1 cellular context compared by ENCODE assay signal in the genomic region with DNA sequence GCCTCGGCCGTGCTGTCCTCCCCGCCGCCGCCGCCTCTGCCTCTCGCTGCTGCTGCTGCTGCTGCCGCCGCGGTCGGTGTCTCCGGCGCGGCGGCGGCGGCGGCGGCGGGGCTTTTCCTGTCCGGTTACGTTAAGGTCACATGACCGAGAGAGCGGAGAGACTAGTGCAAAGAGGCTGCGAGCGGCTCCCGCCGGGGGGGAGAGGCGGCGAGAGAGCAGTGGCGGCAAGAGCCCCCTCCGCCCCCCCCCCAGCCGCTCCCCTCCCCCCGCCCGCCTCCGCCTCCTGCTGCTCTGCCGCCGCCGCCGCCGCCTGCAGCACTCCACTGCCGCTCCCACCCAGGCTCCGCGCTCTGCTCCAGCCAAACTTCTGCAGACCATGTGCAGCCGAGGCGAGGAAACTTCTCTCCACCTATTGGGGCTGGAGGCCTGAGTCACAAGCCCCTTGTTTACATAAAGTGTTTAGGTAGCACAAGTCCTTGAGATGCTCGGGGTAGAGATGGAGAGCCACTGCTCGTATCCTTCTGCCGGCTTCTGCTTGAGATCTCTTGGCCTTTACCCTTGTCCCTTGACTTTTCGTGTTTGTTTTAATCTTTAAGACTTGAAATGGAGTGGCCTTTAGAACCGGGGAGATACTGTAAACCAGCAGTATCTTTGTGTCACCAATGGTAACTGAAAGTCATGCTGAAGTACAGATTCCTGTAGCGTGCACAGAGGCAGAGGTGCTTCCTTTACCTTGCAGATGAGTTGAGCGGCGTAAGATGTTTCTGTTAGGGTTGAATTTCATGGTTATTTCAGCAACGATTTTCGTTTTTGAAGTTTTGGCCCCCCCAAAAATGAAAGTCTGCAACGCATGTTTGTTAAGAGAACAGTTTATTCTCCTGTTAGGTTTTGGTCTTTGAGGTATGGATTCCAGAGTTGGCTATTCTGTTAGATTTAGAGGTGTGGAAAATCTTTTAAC.
A peak's percentile ranks its signal among the peaks of the same experiment; 100 is the strongest.
TF ChIP-seq lines count a peak whose summit lies in the region.

A gene with protein sequence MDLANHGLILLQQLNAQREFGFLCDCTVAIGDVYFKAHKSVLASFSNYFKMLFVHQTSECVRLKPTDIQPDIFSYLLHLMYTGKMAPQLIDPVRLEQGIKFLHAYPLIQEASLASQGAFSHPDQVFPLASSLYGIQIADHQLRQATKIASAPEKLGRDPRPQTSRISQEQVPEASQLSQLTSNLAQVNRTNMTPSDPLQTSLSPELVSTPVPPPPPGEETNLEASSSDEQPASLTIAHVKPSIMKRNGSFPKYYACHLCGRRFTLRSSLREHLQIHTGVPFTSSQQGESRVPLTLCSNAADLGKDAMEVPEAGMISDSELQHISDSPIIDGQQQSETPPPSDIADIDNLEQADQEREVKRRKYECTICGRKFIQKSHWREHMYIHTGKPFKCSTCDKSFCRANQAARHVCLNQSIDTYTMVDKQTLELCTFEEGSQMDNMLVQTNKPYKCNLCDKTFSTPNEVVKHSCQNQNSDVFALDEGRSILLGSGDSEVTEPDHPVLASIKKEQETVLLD (minus strand): TSS at position 89 of the 958 bp plus-strand sequence. CDS start 17,922 bp downstream, outside the sequence.

TF ChIP-seq in HepG2, 621 proteins besides CTCF, POLR2A, EP300 and RAD21 (continued from another document and continues in another):
- TF ChIP-seq, protein P1, sequence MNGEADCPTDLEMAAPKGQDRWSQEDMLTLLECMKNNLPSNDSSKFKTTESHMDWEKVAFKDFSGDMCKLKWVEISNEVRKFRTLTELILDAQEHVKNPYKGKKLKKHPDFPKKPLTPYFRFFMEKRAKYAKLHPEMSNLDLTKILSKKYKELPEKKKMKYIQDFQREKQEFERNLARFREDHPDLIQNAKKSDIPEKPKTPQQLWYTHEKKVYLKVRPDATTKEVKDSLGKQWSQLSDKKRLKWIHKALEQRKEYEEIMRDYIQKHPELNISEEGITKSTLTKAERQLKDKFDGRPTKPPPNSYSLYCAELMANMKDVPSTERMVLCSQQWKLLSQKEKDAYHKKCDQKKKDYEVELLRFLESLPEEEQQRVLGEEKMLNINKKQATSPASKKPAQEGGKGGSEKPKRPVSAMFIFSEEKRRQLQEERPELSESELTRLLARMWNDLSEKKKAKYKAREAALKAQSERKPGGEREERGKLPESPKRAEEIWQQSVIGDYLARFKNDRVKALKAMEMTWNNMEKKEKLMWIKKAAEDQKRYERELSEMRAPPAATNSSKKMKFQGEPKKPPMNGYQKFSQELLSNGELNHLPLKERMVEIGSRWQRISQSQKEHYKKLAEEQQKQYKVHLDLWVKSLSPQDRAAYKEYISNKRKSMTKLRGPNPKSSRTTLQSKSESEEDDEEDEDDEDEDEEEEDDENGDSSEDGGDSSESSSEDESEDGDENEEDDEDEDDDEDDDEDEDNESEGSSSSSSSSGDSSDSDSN (CRISPR knock-in tag; IDR thresholded peaks at IDR 0.05), result peak; percentile 63
- TF ChIP-seq NCOA1 (CRISPR knock-in tag; IDR thresholded peaks at IDR 0.05) (no peak), ZNF17 (CRISPR knock-in tag; IDR thresholded peaks at IDR 0.05) (no peak), HCFC1 (IDR thresholded peaks at IDR 0.05; ENCODE audit: low read depth, low read length) (no peak), HNRNPLL (IDR thresholded peaks at IDR 0.05; ENCODE audit: low read depth, low read length, poor library complexity, severe bottlenecking) (no peak), SMARCE1 (IDR thresholded peaks at IDR 0.05; ENCODE audit: borderline replicate concordance) (no peak), MYC (CRISPR knock-in tag; IDR thresholded peaks at IDR 0.05; ENCODE audit: borderline replicate concordance) (peak; percentile 69; the same call in 1 of the 2 replicates), SALL1 (CRISPR knock-in tag; IDR thresholded peaks at IDR 0.05) (peak; percentile 66), PHB2 (IDR thresholded peaks at IDR 0.05; ENCODE audit: partially characterized antibody) (no peak), KMT2B (CRISPR knock-in tag; IDR thresholded peaks at IDR 0.05) (0 out of 2 replicates have a peak, but pooled peaks have one; percentile 38), TBL1XR1 (IDR thresholded peaks at IDR 0.05; ENCODE audit: borderline replicate concordance, low read length, partially characterized antibody) (no peak), ZNF3 (CRISPR knock-in tag; IDR thresholded peaks at IDR 0.05) (no peak), ZNF816 (CRISPR knock-in tag; IDR thresholded peaks at IDR 0.05; ENCODE audit: borderline replicate concordance) (no peak), SSRP1 (CRISPR knock-in tag; IDR thresholded peaks at IDR 0.05) (no peak), TMF1 (CRISPR knock-in tag; IDR thresholded peaks at IDR 0.05; ENCODE audit: low read depth) (no peak), ZNF501 (CRISPR knock-in tag; IDR thresholded peaks at IDR 0.05) (no peak), TBP (CRISPR knock-in tag; IDR thresholded peaks at IDR 0.05) (no peak), DR1 (CRISPR knock-in tag; IDR thresholded peaks at IDR 0.05) (no peak), ZNF446 (CRISPR knock-in tag; IDR thresholded peaks at IDR 0.05) (no peak), ZNF563 (CRISPR knock-in tag; IDR thresholded peaks at IDR 0.05) (no peak; the same call in 1 of the 2 replicates), ZNF746 (CRISPR knock-in tag; IDR thresholded peaks at IDR 0.05) (peak; percentile 55; the same call in 1 of the 2 replicates), SP140L (CRISPR knock-in tag; IDR thresholded peaks at IDR 0.05; ENCODE audit: borderline replicate concordance) (no peak), MEIS2 (CRISPR knock-in tag; IDR thresholded peaks at IDR 0.05) (no peak), ZNF619 (CRISPR knock-in tag; IDR thresholded peaks at IDR 0.05) (no peak), ZNF550 (CRISPR knock-in tag; IDR thresholded peaks at IDR 0.05; ENCODE audit: borderline replicate concordance) (no peak), HIVEP1 (CRISPR knock-in tag; IDR thresholded peaks at IDR 0.05) (0 out of 2 replicates have a peak, but pooled peaks have one; percentile 22), HMG20A (CRISPR knock-in tag; IDR thresholded peaks at IDR 0.05; ENCODE audit: borderline replicate concordance) (no peak), POGZ (CRISPR knock-in tag; IDR thresholded peaks at IDR 0.05) (no peak), ZNF556 (CRISPR knock-in tag; IDR thresholded peaks at IDR 0.05; ENCODE audit: borderline replicate concordance) (no peak; the same call in 1 of the 2 replicates), RFX1 (IDR thresholded peaks at IDR 0.05) (no peak)
- TF ChIP-seq, protein P2, sequence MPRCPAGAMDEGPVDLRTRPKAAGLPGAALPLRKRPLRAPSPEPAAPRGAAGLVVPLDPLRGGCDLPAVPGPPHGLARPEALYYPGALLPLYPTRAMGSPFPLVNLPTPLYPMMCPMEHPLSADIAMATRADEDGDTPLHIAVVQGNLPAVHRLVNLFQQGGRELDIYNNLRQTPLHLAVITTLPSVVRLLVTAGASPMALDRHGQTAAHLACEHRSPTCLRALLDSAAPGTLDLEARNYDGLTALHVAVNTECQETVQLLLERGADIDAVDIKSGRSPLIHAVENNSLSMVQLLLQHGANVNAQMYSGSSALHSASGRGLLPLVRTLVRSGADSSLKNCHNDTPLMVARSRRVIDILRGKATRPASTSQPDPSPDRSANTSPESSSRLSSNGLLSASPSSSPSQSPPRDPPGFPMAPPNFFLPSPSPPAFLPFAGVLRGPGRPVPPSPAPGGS (CRISPR knock-in tag; IDR thresholded peaks at IDR 0.05), result no peak
- TF ChIP-seq, protein P3, sequence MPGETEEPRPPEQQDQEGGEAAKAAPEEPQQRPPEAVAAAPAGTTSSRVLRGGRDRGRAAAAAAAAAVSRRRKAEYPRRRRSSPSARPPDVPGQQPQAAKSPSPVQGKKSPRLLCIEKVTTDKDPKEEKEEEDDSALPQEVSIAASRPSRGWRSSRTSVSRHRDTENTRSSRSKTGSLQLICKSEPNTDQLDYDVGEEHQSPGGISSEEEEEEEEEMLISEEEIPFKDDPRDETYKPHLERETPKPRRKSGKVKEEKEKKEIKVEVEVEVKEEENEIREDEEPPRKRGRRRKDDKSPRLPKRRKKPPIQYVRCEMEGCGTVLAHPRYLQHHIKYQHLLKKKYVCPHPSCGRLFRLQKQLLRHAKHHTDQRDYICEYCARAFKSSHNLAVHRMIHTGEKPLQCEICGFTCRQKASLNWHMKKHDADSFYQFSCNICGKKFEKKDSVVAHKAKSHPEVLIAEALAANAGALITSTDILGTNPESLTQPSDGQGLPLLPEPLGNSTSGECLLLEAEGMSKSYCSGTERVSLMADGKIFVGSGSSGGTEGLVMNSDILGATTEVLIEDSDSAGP (CRISPR knock-in tag; IDR thresholded peaks at IDR 0.05; ENCODE audit: borderline replicate concordance), result no peak; the same call in 1 of the 2 replicates
- TF ChIP-seq, protein P4, sequence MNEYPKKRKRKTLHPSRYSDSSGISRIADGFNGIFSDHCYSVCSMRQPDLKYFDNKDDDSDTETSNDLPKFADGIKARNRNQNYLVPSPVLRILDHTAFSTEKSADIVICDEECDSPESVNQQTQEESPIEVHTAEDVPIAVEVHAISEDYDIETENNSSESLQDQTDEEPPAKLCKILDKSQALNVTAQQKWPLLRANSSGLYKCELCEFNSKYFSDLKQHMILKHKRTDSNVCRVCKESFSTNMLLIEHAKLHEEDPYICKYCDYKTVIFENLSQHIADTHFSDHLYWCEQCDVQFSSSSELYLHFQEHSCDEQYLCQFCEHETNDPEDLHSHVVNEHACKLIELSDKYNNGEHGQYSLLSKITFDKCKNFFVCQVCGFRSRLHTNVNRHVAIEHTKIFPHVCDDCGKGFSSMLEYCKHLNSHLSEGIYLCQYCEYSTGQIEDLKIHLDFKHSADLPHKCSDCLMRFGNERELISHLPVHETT (CRISPR knock-in tag; conservative IDR thresholded peaks at IDR 0.05), result no peak
- TF ChIP-seq, protein P5, sequence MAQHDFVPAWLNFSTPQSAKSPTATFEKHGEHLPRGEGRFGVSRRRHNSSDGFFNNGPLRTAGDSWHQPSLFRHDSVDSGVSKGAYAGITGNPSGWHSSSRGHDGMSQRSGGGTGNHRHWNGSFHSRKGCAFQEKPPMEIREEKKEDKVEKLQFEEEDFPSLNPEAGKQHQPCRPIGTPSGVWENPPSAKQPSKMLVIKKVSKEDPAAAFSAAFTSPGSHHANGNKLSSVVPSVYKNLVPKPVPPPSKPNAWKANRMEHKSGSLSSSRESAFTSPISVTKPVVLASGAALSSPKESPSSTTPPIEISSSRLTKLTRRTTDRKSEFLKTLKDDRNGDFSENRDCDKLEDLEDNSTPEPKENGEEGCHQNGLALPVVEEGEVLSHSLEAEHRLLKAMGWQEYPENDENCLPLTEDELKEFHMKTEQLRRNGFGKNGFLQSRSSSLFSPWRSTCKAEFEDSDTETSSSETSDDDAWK (CRISPR knock-in tag; IDR thresholded peaks at IDR 0.05), result no peak
- TF ChIP-seq, protein P6, sequence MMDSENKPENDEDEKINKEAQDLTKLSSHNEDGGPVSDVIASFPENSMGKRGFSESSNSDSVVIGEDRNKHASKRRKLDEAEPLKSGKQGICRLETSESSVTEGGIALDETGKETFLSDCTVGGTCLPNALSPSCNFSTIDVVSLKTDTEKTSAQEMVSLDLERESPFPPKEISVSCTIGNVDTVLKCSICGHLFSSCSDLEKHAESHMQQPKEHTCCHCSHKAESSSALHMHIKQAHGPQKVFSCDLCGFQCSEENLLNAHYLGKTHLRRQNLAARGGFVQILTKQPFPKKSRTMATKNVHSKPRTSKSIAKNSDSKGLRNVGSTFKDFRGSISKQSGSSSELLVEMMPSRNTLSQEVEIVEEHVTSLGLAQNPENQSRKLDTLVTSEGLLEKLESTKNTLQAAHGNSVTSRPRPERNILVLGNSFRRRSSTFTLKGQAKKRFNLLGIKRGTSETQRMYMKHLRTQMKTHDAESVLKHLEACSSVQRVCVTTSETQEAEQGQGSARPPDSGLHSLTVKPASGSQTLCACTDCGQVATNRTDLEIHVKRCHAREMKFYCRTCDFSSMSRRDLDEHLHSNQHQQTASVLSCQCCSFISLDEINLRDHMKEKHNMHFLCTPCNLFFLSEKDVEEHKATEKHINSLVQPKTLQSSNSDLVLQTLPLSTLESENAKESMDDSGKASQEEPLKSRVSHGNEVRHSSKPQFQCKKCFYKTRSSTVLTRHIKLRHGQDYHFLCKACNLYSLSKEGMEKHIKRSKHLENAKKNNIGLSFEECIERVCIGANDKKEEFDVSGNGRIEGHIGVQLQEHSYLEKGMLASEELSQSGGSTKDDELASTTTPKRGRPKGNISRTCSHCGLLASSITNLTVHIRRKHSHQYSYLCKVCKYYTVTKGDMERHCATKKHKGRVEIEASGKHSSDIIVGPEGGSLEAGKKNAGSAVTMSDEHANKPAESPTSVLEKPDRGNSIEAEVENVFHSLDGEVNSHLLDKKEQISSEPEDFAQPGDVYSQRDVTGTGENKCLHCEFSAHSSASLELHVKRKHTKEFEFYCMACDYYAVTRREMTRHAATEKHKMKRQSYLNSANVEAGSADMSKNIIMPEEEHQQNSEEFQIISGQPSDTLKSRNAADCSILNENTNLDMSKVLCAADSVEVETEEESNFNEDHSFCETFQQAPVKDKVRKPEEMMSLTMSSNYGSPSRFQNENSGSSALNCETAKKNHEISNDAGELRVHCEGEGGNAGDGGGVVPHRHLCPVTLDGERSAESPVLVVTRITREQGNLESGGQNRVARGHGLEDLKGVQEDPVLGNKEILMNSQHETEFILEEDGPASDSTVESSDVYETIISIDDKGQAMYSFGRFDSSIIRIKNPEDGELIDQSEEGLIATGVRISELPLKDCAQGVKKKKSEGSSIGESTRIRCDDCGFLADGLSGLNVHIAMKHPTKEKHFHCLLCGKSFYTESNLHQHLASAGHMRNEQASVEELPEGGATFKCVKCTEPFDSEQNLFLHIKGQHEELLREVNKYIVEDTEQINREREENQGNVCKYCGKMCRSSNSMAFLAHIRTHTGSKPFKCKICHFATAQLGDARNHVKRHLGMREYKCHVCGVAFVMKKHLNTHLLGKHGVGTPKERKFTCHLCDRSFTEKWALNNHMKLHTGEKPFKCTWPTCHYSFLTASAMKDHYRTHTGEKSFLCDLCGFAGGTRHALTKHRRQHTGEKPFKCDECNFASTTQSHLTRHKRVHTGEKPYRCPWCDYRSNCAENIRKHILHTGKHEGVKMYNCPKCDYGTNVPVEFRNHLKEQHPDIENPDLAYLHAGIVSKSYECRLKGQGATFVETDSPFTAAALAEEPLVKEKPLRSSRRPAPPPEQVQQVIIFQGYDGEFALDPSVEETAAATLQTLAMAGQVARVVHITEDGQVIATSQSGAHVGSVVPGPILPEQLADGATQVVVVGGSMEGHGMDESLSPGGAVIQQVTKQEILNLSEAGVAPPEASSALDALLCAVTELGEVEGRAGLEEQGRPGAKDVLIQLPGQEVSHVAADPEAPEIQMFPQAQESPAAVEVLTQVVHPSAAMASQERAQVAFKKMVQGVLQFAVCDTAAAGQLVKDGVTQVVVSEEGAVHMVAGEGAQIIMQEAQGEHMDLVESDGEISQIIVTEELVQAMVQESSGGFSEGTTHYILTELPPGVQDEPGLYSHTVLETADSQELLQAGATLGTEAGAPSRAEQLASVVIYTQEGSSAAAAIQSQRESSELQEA (CRISPR knock-in tag; IDR thresholded peaks at IDR 0.05; ENCODE audit: not compliant biosample characterization), result no peak
- TF ChIP-seq, protein P7, sequence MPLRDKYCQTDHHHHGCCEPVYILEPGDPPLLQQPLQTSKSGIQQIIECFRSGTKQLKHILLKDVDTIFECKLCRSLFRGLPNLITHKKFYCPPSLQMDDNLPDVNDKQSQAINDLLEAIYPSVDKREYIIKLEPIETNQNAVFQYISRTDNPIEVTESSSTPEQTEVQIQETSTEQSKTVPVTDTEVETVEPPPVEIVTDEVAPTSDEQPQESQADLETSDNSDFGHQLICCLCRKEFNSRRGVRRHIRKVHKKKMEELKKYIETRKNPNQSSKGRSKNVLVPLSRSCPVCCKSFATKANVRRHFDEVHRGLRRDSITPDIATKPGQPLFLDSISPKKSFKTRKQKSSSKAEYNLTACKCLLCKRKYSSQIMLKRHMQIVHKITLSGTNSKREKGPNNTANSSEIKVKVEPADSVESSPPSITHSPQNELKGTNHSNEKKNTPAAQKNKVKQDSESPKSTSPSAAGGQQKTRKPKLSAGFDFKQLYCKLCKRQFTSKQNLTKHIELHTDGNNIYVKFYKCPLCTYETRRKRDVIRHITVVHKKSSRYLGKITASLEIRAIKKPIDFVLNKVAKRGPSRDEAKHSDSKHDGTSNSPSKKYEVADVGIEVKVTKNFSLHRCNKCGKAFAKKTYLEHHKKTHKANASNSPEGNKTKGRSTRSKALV (CRISPR knock-in tag; IDR thresholded peaks at IDR 0.05), result 0 out of 2 replicates have a peak, but pooled peaks have one; percentile 52
